ENCODE assay signal across 1 cellular context in the genomic region with DNA sequence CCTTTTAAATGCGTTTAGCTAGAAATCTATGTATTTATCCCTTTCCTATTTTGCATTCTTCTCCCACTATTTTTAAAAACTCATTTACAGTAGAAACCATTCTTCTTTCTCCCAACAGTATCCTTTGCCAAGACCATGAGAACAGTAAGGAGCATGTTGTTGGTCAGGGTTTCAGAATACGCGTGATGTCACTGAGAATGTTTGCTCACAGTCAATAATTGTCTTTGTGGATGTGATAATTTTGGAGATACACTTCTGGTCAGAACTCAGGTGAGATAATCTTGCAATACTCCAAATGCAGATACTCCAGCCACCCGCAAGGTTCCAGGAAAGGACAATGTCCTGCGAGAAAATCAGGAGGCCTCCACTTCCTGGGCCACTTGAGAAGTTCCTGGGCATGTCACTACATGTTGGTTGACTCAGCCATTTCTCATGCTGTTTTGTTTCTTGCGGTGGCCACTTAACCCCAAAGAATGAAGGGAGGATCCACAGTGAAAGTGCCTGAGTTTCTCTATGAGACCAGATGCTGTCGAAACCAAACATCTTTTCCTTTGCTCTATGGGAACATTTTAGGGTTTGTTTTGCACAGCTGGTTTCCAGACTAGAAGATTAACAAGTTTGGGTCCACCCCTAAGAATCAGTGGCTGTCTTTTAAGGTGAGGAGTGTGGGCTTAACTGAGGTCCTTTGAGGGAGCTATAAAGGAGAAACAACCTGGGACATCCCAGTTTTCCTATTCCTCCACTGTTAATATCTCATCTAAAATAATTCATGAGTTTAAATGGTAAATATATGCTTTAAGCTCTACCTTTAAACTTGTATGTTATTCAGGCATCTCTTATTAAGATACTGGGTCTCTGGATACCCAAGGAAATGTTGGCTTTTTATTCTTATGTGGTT.
TF ChIP-seq lines count a peak whose summit lies in the region.

No MANE protein-coding gene starts in this region.

TF ChIP-seq in HEK293, 187 proteins besides CTCF, POLR2A, EP300 and RAD21 (continued from another document and continues in another):
- TF ChIP-seq ZNF76 (tag by site-specific recombination; IDR thresholded peaks at IDR 0.05; ENCODE audit: borderline replicate concordance, low read depth) = no peak
- peak; percentile 94 for TF ChIP-seq WT1 (tag by site-specific recombination; IDR thresholded peaks at IDR 0.05)
- no peak for TF ChIP-seq ZNF157 (tag by site-specific recombination; IDR thresholded peaks at IDR 0.05)
- no peak for TF ChIP-seq ZNF830 (tag by site-specific recombination; IDR thresholded peaks at IDR 0.05; ENCODE audit: low read depth)
- TF ChIP-seq ZNF221 (tag by site-specific recombination; IDR thresholded peaks at IDR 0.05; ENCODE audit: borderline replicate concordance) = no peak
- TF ChIP-seq ZBTB1 (tag by site-specific recombination; IDR thresholded peaks at IDR 0.05) = no peak
- no peak for TF ChIP-seq ZNF341 (tag by site-specific recombination; IDR thresholded peaks at IDR 0.05; ENCODE audit: low read depth)
- TF ChIP-seq ZNF529 (tag by site-specific recombination; IDR thresholded peaks at IDR 0.05; ENCODE audit: insufficient replicate concordance) = no peak
- TF ChIP-seq ZNF624 (tag by site-specific recombination; IDR thresholded peaks at IDR 0.05) = no peak
- no peak for TF ChIP-seq ZNF175 (tag by site-specific recombination; IDR thresholded peaks at IDR 0.05)
- TF ChIP-seq, protein P1, sequence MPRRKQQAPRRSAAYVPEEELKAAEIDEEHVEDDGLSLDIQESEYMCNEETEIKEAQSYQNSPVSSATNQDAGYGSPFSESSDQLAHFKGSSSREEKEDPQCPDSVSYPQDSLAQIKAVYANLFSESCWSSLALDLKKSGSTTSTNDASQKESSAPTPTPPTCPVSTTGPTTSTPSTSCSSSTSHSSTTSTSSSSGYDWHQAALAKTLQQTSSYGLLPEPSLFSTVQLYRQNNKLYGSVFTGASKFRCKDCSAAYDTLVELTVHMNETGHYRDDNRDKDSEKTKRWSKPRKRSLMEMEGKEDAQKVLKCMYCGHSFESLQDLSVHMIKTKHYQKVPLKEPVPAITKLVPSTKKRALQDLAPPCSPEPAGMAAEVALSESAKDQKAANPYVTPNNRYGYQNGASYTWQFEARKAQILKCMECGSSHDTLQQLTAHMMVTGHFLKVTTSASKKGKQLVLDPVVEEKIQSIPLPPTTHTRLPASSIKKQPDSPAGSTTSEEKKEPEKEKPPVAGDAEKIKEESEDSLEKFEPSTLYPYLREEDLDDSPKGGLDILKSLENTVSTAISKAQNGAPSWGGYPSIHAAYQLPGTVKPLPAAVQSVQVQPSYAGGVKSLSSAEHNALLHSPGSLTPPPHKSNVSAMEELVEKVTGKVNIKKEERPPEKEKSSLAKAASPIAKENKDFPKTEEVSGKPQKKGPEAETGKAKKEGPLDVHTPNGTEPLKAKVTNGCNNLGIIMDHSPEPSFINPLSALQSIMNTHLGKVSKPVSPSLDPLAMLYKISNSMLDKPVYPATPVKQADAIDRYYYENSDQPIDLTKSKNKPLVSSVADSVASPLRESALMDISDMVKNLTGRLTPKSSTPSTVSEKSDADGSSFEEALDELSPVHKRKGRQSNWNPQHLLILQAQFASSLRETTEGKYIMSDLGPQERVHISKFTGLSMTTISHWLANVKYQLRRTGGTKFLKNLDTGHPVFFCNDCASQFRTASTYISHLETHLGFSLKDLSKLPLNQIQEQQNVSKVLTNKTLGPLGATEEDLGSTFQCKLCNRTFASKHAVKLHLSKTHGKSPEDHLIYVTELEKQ (tag by site-specific recombination; IDR thresholded peaks at IDR 0.05; ENCODE audit: borderline replicate concordance) = peak; percentile 69
- no peak for TF ChIP-seq SALL2 (tag by site-specific recombination; IDR thresholded peaks at IDR 0.05; ENCODE audit: borderline replicate concordance)
- TF ChIP-seq, protein P2, sequence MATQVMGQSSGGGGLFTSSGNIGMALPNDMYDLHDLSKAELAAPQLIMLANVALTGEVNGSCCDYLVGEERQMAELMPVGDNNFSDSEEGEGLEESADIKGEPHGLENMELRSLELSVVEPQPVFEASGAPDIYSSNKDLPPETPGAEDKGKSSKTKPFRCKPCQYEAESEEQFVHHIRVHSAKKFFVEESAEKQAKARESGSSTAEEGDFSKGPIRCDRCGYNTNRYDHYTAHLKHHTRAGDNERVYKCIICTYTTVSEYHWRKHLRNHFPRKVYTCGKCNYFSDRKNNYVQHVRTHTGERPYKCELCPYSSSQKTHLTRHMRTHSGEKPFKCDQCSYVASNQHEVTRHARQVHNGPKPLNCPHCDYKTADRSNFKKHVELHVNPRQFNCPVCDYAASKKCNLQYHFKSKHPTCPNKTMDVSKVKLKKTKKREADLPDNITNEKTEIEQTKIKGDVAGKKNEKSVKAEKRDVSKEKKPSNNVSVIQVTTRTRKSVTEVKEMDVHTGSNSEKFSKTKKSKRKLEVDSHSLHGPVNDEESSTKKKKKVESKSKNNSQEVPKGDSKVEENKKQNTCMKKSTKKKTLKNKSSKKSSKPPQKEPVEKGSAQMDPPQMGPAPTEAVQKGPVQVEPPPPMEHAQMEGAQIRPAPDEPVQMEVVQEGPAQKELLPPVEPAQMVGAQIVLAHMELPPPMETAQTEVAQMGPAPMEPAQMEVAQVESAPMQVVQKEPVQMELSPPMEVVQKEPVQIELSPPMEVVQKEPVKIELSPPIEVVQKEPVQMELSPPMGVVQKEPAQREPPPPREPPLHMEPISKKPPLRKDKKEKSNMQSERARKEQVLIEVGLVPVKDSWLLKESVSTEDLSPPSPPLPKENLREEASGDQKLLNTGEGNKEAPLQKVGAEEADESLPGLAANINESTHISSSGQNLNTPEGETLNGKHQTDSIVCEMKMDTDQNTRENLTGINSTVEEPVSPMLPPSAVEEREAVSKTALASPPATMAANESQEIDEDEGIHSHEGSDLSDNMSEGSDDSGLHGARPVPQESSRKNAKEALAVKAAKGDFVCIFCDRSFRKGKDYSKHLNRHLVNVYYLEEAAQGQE (tag by site-specific recombination; IDR thresholded peaks at IDR 0.05) = no peak
- TF ChIP-seq, protein P3, sequence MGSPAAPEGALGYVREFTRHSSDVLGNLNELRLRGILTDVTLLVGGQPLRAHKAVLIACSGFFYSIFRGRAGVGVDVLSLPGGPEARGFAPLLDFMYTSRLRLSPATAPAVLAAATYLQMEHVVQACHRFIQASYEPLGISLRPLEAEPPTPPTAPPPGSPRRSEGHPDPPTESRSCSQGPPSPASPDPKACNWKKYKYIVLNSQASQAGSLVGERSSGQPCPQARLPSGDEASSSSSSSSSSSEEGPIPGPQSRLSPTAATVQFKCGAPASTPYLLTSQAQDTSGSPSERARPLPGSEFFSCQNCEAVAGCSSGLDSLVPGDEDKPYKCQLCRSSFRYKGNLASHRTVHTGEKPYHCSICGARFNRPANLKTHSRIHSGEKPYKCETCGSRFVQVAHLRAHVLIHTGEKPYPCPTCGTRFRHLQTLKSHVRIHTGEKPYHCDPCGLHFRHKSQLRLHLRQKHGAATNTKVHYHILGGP (tag by site-specific recombination; IDR thresholded peaks at IDR 0.05) = no peak; the same call in 1 of the 2 replicates
- TF ChIP-seq KLF1 (tag by site-specific recombination; IDR thresholded peaks at IDR 0.05) = no peak
- TF ChIP-seq, protein P4, sequence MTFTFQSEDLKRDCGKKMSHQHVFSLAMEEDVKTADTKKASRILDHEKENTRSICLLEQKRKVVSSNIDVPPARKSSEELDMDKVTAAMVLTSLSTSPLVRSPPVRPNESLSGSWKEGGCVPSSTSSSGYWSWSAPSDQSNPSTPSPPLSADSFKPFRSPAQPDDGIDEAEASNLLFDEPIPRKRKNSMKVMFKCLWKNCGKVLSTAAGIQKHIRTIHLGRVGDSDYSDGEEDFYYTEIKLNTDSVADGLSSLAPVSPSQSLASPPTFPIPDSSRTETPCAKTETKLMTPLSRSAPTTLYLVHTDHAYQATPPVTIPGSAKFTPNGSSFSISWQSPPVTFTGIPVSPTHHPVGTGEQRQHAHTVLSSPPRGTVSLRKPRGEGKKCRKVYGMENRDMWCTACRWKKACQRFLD (tag by site-specific recombination; IDR thresholded peaks at IDR 0.05) = no peak
- TF ChIP-seq ZNF202 (tag by site-specific recombination; IDR thresholded peaks at IDR 0.05; ENCODE audit: borderline replicate concordance) = no peak
- no peak for TF ChIP-seq SCRT1 (tag by site-specific recombination; IDR thresholded peaks at IDR 0.05; ENCODE audit: borderline replicate concordance)
- peak; percentile 54; the same call in 1 of the 2 replicates for TF ChIP-seq ZNF664 (tag by site-specific recombination; IDR thresholded peaks at IDR 0.05)
- TF ChIP-seq, protein P5, sequence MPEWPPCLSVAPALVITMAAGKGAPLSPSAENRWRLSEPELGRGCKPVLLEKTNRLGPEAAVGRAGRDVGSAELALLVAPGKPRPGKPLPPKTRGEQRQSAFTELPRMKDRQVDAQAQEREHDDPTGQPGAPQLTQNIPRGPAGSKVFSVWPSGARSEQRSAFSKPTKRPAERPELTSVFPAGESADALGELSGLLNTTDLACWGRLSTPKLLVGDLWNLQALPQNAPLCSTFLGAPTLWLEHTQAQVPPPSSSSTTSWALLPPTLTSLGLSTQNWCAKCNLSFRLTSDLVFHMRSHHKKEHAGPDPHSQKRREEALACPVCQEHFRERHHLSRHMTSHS (tag by site-specific recombination; IDR thresholded peaks at IDR 0.05) = no peak
- TF ChIP-seq ZNF335 (tag by site-specific recombination; conservative IDR thresholded peaks at IDR 0.05) = peak; percentile 63; the same call in 1 of the 2 replicates
- no peak for TF ChIP-seq ZNF37A (tag by site-specific recombination; IDR thresholded peaks at IDR 0.05)
- no peak for TF ChIP-seq SCRT2 (tag by site-specific recombination; IDR thresholded peaks at IDR 0.05)
- TF ChIP-seq ZNF837 (tag by site-specific recombination; IDR thresholded peaks at IDR 0.05) = no peak
- TF ChIP-seq GLIS2 (tag by site-specific recombination; IDR thresholded peaks at IDR 0.05) = no peak
- TF ChIP-seq ZNF274 (IDR thresholded peaks at IDR 0.05; ENCODE audit: low read length) = no peak
- no peak for TF ChIP-seq ZNF274 (tag by site-specific recombination; IDR thresholded peaks at IDR 0.05; ENCODE audit: borderline replicate concordance)
- TF ChIP-seq ZNF660 (tag by site-specific recombination; IDR thresholded peaks at IDR 0.05) = peak; percentile 80
- TF ChIP-seq GLI2 (tag by site-specific recombination; IDR thresholded peaks at IDR 0.05; ENCODE audit: borderline replicate concordance, low read depth) = no peak
- TF ChIP-seq TCF7L2 (IDR thresholded peaks at IDR 0.05; ENCODE audit: borderline replicate concordance, low read depth, low read length) = no peak
- TF ChIP-seq, protein P6, sequence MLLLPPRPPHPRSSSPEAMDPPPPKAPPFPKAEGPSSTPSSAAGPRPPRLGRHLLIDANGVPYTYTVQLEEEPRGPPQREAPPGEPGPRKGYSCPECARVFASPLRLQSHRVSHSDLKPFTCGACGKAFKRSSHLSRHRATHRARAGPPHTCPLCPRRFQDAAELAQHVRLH (tag by site-specific recombination; IDR thresholded peaks at IDR 0.05) = no peak
- no peak for TF ChIP-seq ZNF707 (tag by site-specific recombination; IDR thresholded peaks at IDR 0.05)
- TF ChIP-seq, protein P7, sequence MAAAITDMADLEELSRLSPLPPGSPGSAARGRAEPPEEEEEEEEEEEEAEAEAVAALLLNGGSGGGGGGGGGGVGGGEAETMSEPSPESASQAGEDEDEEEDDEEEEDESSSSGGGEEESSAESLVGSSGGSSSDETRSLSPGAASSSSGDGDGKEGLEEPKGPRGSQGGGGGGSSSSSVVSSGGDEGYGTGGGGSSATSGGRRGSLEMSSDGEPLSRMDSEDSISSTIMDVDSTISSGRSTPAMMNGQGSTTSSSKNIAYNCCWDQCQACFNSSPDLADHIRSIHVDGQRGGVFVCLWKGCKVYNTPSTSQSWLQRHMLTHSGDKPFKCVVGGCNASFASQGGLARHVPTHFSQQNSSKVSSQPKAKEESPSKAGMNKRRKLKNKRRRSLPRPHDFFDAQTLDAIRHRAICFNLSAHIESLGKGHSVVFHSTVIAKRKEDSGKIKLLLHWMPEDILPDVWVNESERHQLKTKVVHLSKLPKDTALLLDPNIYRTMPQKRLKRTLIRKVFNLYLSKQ (tag by site-specific recombination; IDR thresholded peaks at IDR 0.05; ENCODE audit: borderline replicate concordance) = no peak
- TF ChIP-seq ZNF138 (tag by site-specific recombination; IDR thresholded peaks at IDR 0.05; ENCODE audit: borderline replicate concordance) = no peak
- TF ChIP-seq, protein P8, sequence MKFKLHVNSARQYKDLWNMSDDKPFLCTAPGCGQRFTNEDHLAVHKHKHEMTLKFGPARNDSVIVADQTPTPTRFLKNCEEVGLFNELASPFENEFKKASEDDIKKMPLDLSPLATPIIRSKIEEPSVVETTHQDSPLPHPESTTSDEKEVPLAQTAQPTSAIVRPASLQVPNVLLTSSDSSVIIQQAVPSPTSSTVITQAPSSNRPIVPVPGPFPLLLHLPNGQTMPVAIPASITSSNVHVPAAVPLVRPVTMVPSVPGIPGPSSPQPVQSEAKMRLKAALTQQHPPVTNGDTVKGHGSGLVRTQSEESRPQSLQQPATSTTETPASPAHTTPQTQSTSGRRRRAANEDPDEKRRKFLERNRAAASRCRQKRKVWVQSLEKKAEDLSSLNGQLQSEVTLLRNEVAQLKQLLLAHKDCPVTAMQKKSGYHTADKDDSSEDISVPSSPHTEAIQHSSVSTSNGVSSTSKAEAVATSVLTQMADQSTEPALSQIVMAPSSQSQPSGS (tag by site-specific recombination; IDR thresholded peaks at IDR 0.05; ENCODE audit: low read depth) = peak; percentile 23; the same call in 1 of the 2 replicates
- no peak for TF ChIP-seq HOXC10 (CRISPR knock-in tag; IDR thresholded peaks at IDR 0.05)
- no peak for TF ChIP-seq YY2 (tag by site-specific recombination; IDR thresholded peaks at IDR 0.05)
- TF ChIP-seq ZNF140 (tag by site-specific recombination; IDR thresholded peaks at IDR 0.05) = no peak
- no peak for TF ChIP-seq ZNF48 (tag by site-specific recombination; IDR thresholded peaks at IDR 0.05)
- TF ChIP-seq ZFP3 (tag by site-specific recombination; IDR thresholded peaks at IDR 0.05; ENCODE audit: low read depth) = no peak
- TF ChIP-seq ZNF146 (tag by site-specific recombination; IDR thresholded peaks at IDR 0.05) = no peak
- TF ChIP-seq ZNF174 (tag by site-specific recombination; IDR thresholded peaks at IDR 0.05) = no peak
- TF ChIP-seq, protein P9, sequence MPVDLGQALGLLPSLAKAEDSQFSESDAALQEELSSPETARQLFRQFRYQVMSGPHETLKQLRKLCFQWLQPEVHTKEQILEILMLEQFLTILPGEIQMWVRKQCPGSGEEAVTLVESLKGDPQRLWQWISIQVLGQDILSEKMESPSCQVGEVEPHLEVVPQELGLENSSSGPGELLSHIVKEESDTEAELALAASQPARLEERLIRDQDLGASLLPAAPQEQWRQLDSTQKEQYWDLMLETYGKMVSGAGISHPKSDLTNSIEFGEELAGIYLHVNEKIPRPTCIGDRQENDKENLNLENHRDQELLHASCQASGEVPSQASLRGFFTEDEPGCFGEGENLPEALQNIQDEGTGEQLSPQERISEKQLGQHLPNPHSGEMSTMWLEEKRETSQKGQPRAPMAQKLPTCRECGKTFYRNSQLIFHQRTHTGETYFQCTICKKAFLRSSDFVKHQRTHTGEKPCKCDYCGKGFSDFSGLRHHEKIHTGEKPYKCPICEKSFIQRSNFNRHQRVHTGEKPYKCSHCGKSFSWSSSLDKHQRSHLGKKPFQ (tag by site-specific recombination; IDR thresholded peaks at IDR 0.05) = no peak
- TF ChIP-seq HOXA7 (CRISPR knock-in tag; IDR thresholded peaks at IDR 0.05; ENCODE audit: borderline replicate concordance) = no peak
- no peak for TF ChIP-seq ZNF433 (tag by site-specific recombination; IDR thresholded peaks at IDR 0.05; ENCODE audit: low read depth)
